Comparison of ENCODE assay signal across 20 cellular contexts in genomic region chr14:105891631-105892452, GRCh38.
A peak's percentile ranks its signal among the peaks of the same experiment; 100 is the strongest.
DNase-seq lines count a peak whose midpoint lies in the region; ATAC-seq and TF ChIP-seq lines count a peak whose summit lies in the region.
"Had no signal": no experiment of that assay in that cellular context is flagged by ENCODE, and none has a peak within 500 bp of the region (broad histone marks: within the 10 kb centered on the region; RNA-seq: fewer than 3 reads in every experiment).

No MANE protein-coding gene starts in this region.

- WGBS in right cardiac atrium: 70% methylated on average over 18 of the region's 18 CpGs
- 64 to 66% methylated on average over 18 of the region's 18 CpGs for WGBS in sigmoid colon, 2 donors

- H3K36me3 ChIP-seq in RWPE2 (ENCODE audit: low read depth) (no peaks in the 10 kb centered on the region), sigmoid colon (no peaks in the 10 kb centered on the region)
- H3K36me3 ChIP-seq: breast epithelium had no signal

- no peaks in the 10 kb centered on the region for H3K4me1 ChIP-seq in RWPE2 (ENCODE audit: insufficient read depth, poor library complexity, severe bottlenecking)
- no peaks in the 10 kb centered on the region for H3K4me1 ChIP-seq in right cardiac atrium (ENCODE audit: control insufficient read depth, insufficient read depth, low read length)
- H3K4me1 ChIP-seq in sigmoid colon: no peaks in the 10 kb centered on the region
- H3K4me1 ChIP-seq: breast epithelium had no signal

- H3K27ac ChIP-seq in RWPE2 (ENCODE audit: poor library complexity, severe bottlenecking) (no peak overlapping the region), right cardiac atrium (ENCODE audit: low read length) (no peak overlapping the region), sigmoid colon (no peak overlapping the region)
- H3K27ac ChIP-seq: 22Rv1, breast epithelium, hepatocyte, skin epidermis had no signal

- intact Hi-C loops in right cardiac atrium (cut with DNase I) (no loop called here), sigmoid colon (cut with DNase I) (no loop called here)

- TF ChIP-seq CTCF in RWPE2 (IDR thresholded peaks at IDR 0.05; ENCODE audit: poor library complexity, severe bottlenecking) (no peak), sigmoid colon (IDR thresholded peaks at IDR 0.05) (no peak)

- H3K4me3 ChIP-seq in RWPE2 (ENCODE audit: severe bottlenecking) (no peak overlapping the region), right cardiac atrium (ENCODE audit: low read length) (no peak overlapping the region), sigmoid colon (no peak overlapping the region)
- H3K4me3 ChIP-seq: breast epithelium, GM12878, hepatocyte, skin epidermis had no signal

- TF ChIP-seq EP300 in sigmoid colon (IDR thresholded peaks at IDR 0.05): no peak

- DNase-seq in activated CD4-positive, CD25-positive, alpha-beta regulatory T cell treated with anti-CD3 and anti-CD28 coated beads, Interleukin-2, amount 50 U/mL, for 72 hours: peak; percentile 23
- no peak for DNase-seq in activated CD4-positive, CD25-positive, alpha-beta regulatory T cell (lab: John Stamatoyannopoulos, UW)
- DNase-seq in RWPE2 (ENCODE audit: low spot score): peak; percentile 55
- DNase-seq in right cardiac atrium: peak; percentile 2 to 40 (median 13)
- DNase-seq in sigmoid colon: peak; percentile 61
- no peak for DNase-seq in hypothalamus (lab: John Stamatoyannopoulos, UW)
- DNase-seq in NOMO-1 (lab: John Stamatoyannopoulos, UW; ENCODE audit: unreplicated experiment in 2 of 2): no peak
- DNase-seq: activated CD4-positive, alpha-beta memory T cell treated with anti-CD3 and anti-CD28 coated beads, Interleukin-2, amount 10 ng/mL, durations not matched to agents 7 days and 5 days; effector memory CD4-positive, alpha-beta T cell; HCEC 1CT; NCI-H2171; SHP77; T1000 had no signal

- H3K9me3 ChIP-seq in RWPE2 (ENCODE audit: severe bottlenecking): peaks cover 2% of the 10 kb centered on the region
- H3K9me3 ChIP-seq in right cardiac atrium (ENCODE audit: control insufficient read depth, low read length): no peaks in the 10 kb centered on the region
- H3K9me3 ChIP-seq in sigmoid colon: no peaks in the 10 kb centered on the region
- H3K9me3 ChIP-seq: breast epithelium had no signal

- H3K27me3 ChIP-seq in RWPE2 (ENCODE audit: insufficient read depth, poor library complexity, severe bottlenecking): no peaks in the 10 kb centered on the region
- H3K27me3 ChIP-seq in right cardiac atrium (ENCODE audit: control insufficient read depth, insufficient read depth): no peaks in the 10 kb centered on the region
- H3K27me3 ChIP-seq in sigmoid colon: no peaks in the 10 kb centered on the region
- H3K27me3 ChIP-seq: breast epithelium, hepatocyte had no signal

- TF ChIP-seq POLR2A in sigmoid colon (IDR thresholded peaks at IDR 0.05): no peak

- no peak for ATAC-seq in RWPE2 (ENCODE audit: low read depth)
- ATAC-seq in right cardiac atrium: no peak
- ATAC-seq in GM21447 (IDR thresholded peaks at IDR 0.05; ENCODE audit: unreplicated experiment): no peak
- ATAC-seq: CD8-positive, alpha-beta T cell; GM12878 had no signal

Comparison
In these comparisons a context has a peak if more than half of its experiments do, and no peak if none do; other contexts are left out.
1. DNase-seq: peak in activated CD4-positive, CD25-positive, alpha-beta regulatory T cell treated with anti-CD3 and anti-CD28 coated beads, Interleukin-2, amount 50 U/mL, for 72 hours (single experiment), RWPE2 (single experiment), right cardiac atrium (3 of 3) and sigmoid colon (single experiment); none in activated CD4-positive, CD25-positive, alpha-beta regulatory T cell (0 of 4), hypothalamus (0 of 51) and NOMO-1 (0 of 2).